ENCODE assay signal across 36 cellular contexts in genomic region chr5:122253794-122254193, GRCh38. TPM values are rescaled to one million over a fixed set of nuclear protein-coding genes. Genes with fewer than 3 reads are reported as not detected.
"Had no signal": no experiment of that assay in that cellular context is flagged by ENCODE, and none has a peak within 500 bp of the region (broad histone marks: within the 10 kb centered on the region; RNA-seq: fewer than 3 reads in every experiment).

No MANE protein-coding gene starts in this region.

- H3K4me1 ChIP-seq: adrenal gland, ascending aorta, body of pancreas, breast epithelium had no signal

- H3K27ac ChIP-seq: adrenal gland, ascending aorta, body of pancreas, brain microvascular endothelial cell, breast epithelium, cardiac muscle cell had no signal

- H3K27me3 ChIP-seq: adrenal gland, ascending aorta, body of pancreas, brain microvascular endothelial cell, breast epithelium, cardiac muscle cell had no signal

- ATAC-seq: activated naive CD4-positive, alpha-beta T cell treated with anti-CD3 and anti-CD28 coated beads, Interleukin-2, amount 50 U/mL, for 72 hours; activated naive CD8-positive, alpha-beta T cell treated with anti-CD3 and anti-CD28 coated beads, Interleukin-2, amount 50 U/mL, for 24 hours; activated T-cell treated with anti-CD3 and anti-CD28 coated beads, Interleukin-2, amount 50 U/mL, for 4 hours; activated T-cell treated with anti-CD3 and anti-CD28 coated beads, Interleukin-2, amount 50 U/mL, for 72 hours; activated T-helper 17 cell treated with anti-CD3 and anti-CD28 coated beads, Interleukin-2, amount 50 U/mL, for 72 hours; body of pancreas had no signal

- FAIRE-seq: astrocyte, bronchial epithelial cell had no signal

- H3K36me3 ChIP-seq: adrenal gland, ascending aorta, brain microvascular endothelial cell, breast epithelium, cardiac muscle cell had no signal

- DNase-seq: activated effector memory CD4-positive, alpha-beta T cell treated with anti-CD3 and anti-CD28 coated beads, Interleukin-2, amount 50 U/mL, for 16 hours; activated effector memory CD4-positive, alpha-beta T cell treated with Interleukin-2 at 50 U/mL for 16 hours; activated gamma-delta T cell; activated gamma-delta T cell treated with Interleukin-2 at 50 U/mL for 16 hours; activated naive CD4-positive, alpha-beta T cell; activated naive CD4-positive, alpha-beta T cell treated with anti-CD3 and anti-CD28 coated beads for 36 hours; activated naive CD4-positive, alpha-beta T cell treated with anti-CD3 and anti-CD28 coated beads, Interleukin-2, amount 10 ng/mL, durations not matched to agents 7 days and 5 days; activated naive CD4-positive, alpha-beta T cell treated with anti-CD3 and anti-CD28 coated beads, Interleukin-2, amount 50 U/mL, for 16 hours; activated naive CD4-positive, alpha-beta T cell treated with Interleukin-2 at 50 U/mL for 16 hours; activated naive CD8-positive, alpha-beta T cell treated with anti-CD3 and anti-CD28 coated beads for 36 hours; activated naive CD8-positive, alpha-beta T cell treated with anti-CD3 and anti-CD28 coated beads, Interleukin-2, amount 10 ng/mL, durations not matched to agents 7 days and 5 days; activated naive CD8-positive, alpha-beta T cell treated with anti-CD3 and anti-CD28 coated beads, Interleukin-2, amount 50 U/mL, for 24 hours; activated T-cell treated with anti-CD3 and anti-CD28 coated beads, Interleukin-2, amount 50 U/mL, for 1 hour; activated T-cell treated with anti-CD3 and anti-CD28 coated beads, Interleukin-2, amount 50 U/mL, for 24 hours; activated T-cell treated with anti-CD3 and anti-CD28 coated beads, Interleukin-2, amount 50 U/mL, for 4 hours; activated T-cell treated with anti-CD3 and anti-CD28 coated beads, Interleukin-2, amount 50 U/mL, for 48 hours; activated T-cell treated with anti-CD3 and anti-CD28 coated beads, Interleukin-2, amount 50 U/mL, for 72 hours; adrenal gland; amniotic stem cell; amygdala; anterior cingulate cortex; aorta; body of pancreas; brain microvascular endothelial cell; caudate nucleus; central memory CD4-positive, alpha-beta T cell; cerebellar nuclear complex had no signal

- H3K4me3 ChIP-seq: adrenal gland, ascending aorta, body of pancreas, breast epithelium, cardiac muscle cell had no signal

RNA-seq across cellular contexts. Expression of gene SNCAIP, which starts 58.2 kb away (rescaled TPM):
- total RNA-seq: activated naive CD4-positive, alpha-beta T cell treated with anti-CD3 and anti-CD28 coated beads for 36 hours; activated naive CD4-positive, alpha-beta T cell treated with anti-CD3 and anti-CD28 coated beads, Interleukin-2, amount 50 U/mL, for 72 hours; activated naive CD8-positive, alpha-beta T cell treated with anti-CD3 and anti-CD28 coated beads for 36 hours; activated naive CD8-positive, alpha-beta T cell treated with anti-CD3 and anti-CD28 coated beads, Interleukin-2, amount 10 ng/mL, durations not matched to agents 7 days and 5 days; activated T-cell treated with anti-CD3 and anti-CD28 coated beads, Interleukin-2, amount 50 U/mL, for 4 hours; activated T-cell treated with anti-CD3 and anti-CD28 coated beads, Interleukin-2, amount 50 U/mL, for 72 hours; activated T-helper 1 cell treated with anti-CD3 and anti-CD28 coated beads, Interleukin-12 subunit alpha, Interleukin-12 subunit beta, Interleukin-2, Interleukin-4 antibody, amounts not matched to agents 30 ng/mL and 10 ng/mL and 1 ng/mL, durations not matched to agents 14 hours and 24 hours and 36 hours; activated T-helper 17 cell treated with anti-CD3 and anti-CD28 coated beads, Interleukin-2, amount 50 U/mL, for 72 hours; activated T-helper 2 cell treated with anti-CD3 and anti-CD28 coated beads, Interferon-gamma antibody, Interleukin-2, Interleukin-4, amounts not matched to agents 10 μg/mL and 5 μg/mL and 100 μg/mL, durations not matched to agents 14 hours and 24 hours and 36 hours had no signal
